Comparison of ENCODE assay signal across 8 cellular contexts in genomic region chr6:111874030-111874425, GRCh38. TPM values are rescaled to one million over a fixed set of nuclear protein-coding genes. Genes with fewer than 3 reads are reported as not detected.
DNase-seq lines count a peak whose midpoint lies in the region; ATAC-seq, FAIRE-seq and TF ChIP-seq lines count a peak whose summit lies in the region.
"Had no signal": no experiment of that assay in that cellular context is flagged by ENCODE, and none has a peak within 500 bp of the region (broad histone marks: within the 10 kb centered on the region; RNA-seq: fewer than 3 reads in every experiment).

No MANE protein-coding gene starts in this region.

- H3K9me3 ChIP-seq in HUES64 (ENCODE audit: insufficient read depth, low read depth, low read length) (no peaks in the 10 kb centered on the region), T-helper 17 cell (ENCODE audit: control insufficient read depth, low read length, poor library complexity, severe bottlenecking) (no peaks in the 10 kb centered on the region), muscle layer of colon (ENCODE audit: low read length) (no peaks in the 10 kb centered on the region)

- H3K27ac ChIP-seq in HUES64 (ENCODE audit: low read depth, low read length) (no peak overlapping the region), muscle layer of colon (ENCODE audit: low read depth, low read length) (no peak overlapping the region), substantia nigra (ENCODE audit: low read depth, low read length, poor library complexity, severe bottlenecking) (peak overlapping the region; percentile 47)
- H3K27ac ChIP-seq: epithelial cell of prostate had no signal

- H3K4me3 ChIP-seq in HUES64 (ENCODE audit: low read length) (peak overlapping the region; percentile 63), bronchial epithelial cell (ENCODE audit: low read depth, low read length) (peak overlapping the region; percentile 57), muscle layer of colon (ENCODE audit: low read depth in 1 of 2, low read length in 2 of 2) (peak overlapping the region; percentile 63 to 76)

- H3K27me3 ChIP-seq in HUES64 (ENCODE audit: insufficient read depth, low read length) (peaks cover 5% of the 10 kb centered on the region; the same call in 1 of the 2 replicates), bronchial epithelial cell (ENCODE audit: control insufficient read depth, insufficient read depth, low read length) (no peaks in the 10 kb centered on the region), muscle layer of colon (ENCODE audit: control insufficient read depth in 1 of 2, insufficient read depth in 2 of 2, low read length in 2 of 2) (no peaks in the 10 kb centered on the region)

- 79% methylated on average over 2 of the region's 8 CpGs for WGBS in HUES64

- no peak for FAIRE-seq in bronchial epithelial cell (lab: Jason Lieb, UNC)

- H3K36me3 ChIP-seq in HUES64 (ENCODE audit: insufficient read depth, low read length), result no peaks in the 10 kb centered on the region
- no peaks in the 10 kb centered on the region for H3K36me3 ChIP-seq in bronchial epithelial cell (ENCODE audit: control insufficient read depth, insufficient read depth, low read length)
- H3K36me3 ChIP-seq in muscle layer of colon (ENCODE audit: insufficient read depth, low read length), result no peaks in the 10 kb centered on the region

- no peak for ATAC-seq in T-helper 17 cell

- H3K4me1 Mint-ChIP-seq in T-helper 17 cell, result peaks cover 34% of the 10 kb centered on the region

- DNase-seq in T-helper 17 cell, result peak in 2 of 3 donors; percentile 34 to 54
- DNase-seq in bronchial epithelial cell (ENCODE audit: low read depth), result no peak
- DNase-seq in substantia nigra (lab: John Stamatoyannopoulos, UW), result peak in 1 of 49 donors; percentile 9
- DNase-seq in cerebellum (ENCODE audit: low spot score), result no peak
- DNase-seq in GF-D8 (lab: John Stamatoyannopoulos, UW), result no peak

- H3K27ac Mint-ChIP-seq in T-helper 17 cell, result peak overlapping the region; percentile 97

- TF ChIP-seq CTCF in bronchial epithelial cell (IDR thresholded peaks at IDR 0.05; ENCODE audit: insufficient read depth, low read length, severe bottlenecking), result no peak

- peaks cover 6% of the 10 kb centered on the region for H3K36me3 Mint-ChIP-seq in T-helper 17 cell (ENCODE audit: low read depth)

- peak overlapping the region; percentile 5; the same call in 1 of the 2 replicates for H3K9ac ChIP-seq in HUES64 (ENCODE audit: low read depth, low read length)
- no peak overlapping the region for H3K9ac ChIP-seq in muscle layer of colon (ENCODE audit: low read length)

- peak overlapping the region; percentile 100 for H3K4me3 Mint-ChIP-seq in T-helper 17 cell

- H3K27me3 Mint-ChIP-seq in T-helper 17 cell, result no peaks in the 10 kb centered on the region

- H3K4me1 ChIP-seq in HUES64 (ENCODE audit: insufficient read depth, low read length), result peaks cover 26% of the 10 kb centered on the region
- peaks cover 12% of the 10 kb centered on the region for H3K4me1 ChIP-seq in muscle layer of colon (ENCODE audit: insufficient read depth, low read length)

RNA-seq across cellular contexts. Expression of gene FYN, which starts 0.8 kb away (rescaled TPM):
- 68.1 TPM for polyA plus RNA-seq in HUES64 (2013, experiment 1 of 2)
- 68.6 TPM for polyA plus RNA-seq in HUES64 (2013, experiment 2 of 2)
- total RNA-seq in T-helper 17 cell, result 100 to 1,000 TPM; 455 to 472 TPM
- 38.7 and 75.0 TPM in 2 replicates for total RNA-seq in bronchial epithelial cell
- total RNA-seq in cerebellum, result 281 TPM

Comparison
In these comparisons a context has a peak if more than half of its experiments do, and no peak if none do; other contexts are left out.
1. DNase-seq: peak in T-helper 17 cell (2 of 3); none in bronchial epithelial cell (single experiment), cerebellum (single experiment) and GF-D8 (single experiment).
2. Peak in every context shown above with its lines, with median percentiles within 50 percentile points of each other: H3K4me3 ChIP-seq.